In the genomic region with DNA sequence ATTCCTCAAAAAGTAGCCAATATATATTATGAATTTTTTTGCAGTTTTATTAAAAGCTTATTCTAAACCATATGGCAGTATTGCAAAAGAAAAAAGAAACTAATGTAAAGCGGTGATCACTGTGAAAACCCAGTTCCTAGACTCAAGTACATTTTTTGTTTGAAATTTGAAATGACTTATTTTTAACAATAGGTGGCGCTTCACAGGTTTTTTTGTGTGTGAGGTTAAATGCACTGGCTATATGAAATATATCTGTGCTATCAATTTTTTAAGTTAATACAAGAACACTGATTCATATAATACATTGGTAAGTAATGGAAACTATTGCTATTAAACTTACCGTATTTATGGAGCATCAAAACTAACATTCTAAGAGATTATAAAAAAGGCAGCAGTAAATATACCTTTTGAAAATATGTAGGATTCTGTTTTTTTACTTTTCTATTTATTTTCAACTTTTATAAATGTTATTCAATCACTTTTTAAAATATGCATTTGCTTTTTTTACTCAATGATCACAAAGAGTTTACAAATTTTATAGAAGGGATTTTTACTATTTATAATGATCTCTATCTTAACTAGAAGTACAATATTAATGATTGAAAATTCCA, we compare ENCODE assay signal across 8 cellular contexts. TPM values are rescaled to one million over a fixed set of nuclear protein-coding genes. Genes with fewer than 3 reads are reported as not detected.
DNase-seq lines count a peak whose midpoint lies in the region; ATAC-seq and TF ChIP-seq lines count a peak whose summit lies in the region.

No MANE protein-coding gene starts in this region.

- H3K4me2 ChIP-seq in OCI-LY7 (ENCODE audit: low read length) = no peak overlapping the region

- H3K27ac ChIP-seq in OCI-LY7 (ENCODE audit: low read depth, low read length, poor library complexity, severe bottlenecking) = no peak overlapping the region

- DNase-seq in natural killer cell (no peak), OCI-LY7 (ENCODE audit: low spot score) (peak; percentile 66), fibroblast of pulmonary artery (ENCODE audit: low read depth) (peak; percentile 56), H4 (ENCODE audit: low spot score) (no peak), T-cell (no peak), COLO829 (ENCODE audit: low spot score) (no peak)
- no peak for DNase-seq in natural killer cell treated with Interleukin-12 subunit alpha and Interleukin-12 subunit beta and Interleukin-15 and Interleukin-18, amount 100 ng/mL, for 72 hours (ENCODE audit: low spot score)

- no peaks in the 10 kb centered on the region for H4K20me1 ChIP-seq in OCI-LY7 (ENCODE audit: insufficient read depth, low read length)

- H3K27ac Mint-ChIP-seq in natural killer cell (no peak overlapping the region), T-cell (no peak overlapping the region)
- H3K27ac Mint-ChIP-seq in natural killer cell treated with Interleukin-12 subunit alpha and Interleukin-12 subunit beta and Interleukin-15 and Interleukin-18, amount 100 ng/mL, for 72 hours = no peak overlapping the region

- BruUV-seq in OCI-LY7 (replicated peaks; lab: Mats Ljungman, UMichigan) = no TSS peak

- H2AFZ ChIP-seq in OCI-LY7 (ENCODE audit: low read length) = no peak overlapping the region

- no peak overlapping the region for H3K4me3 ChIP-seq in OCI-LY7 (ENCODE audit: low read depth, low read length, poor library complexity, severe bottlenecking)
- H3K4me3 ChIP-seq in fibroblast of pulmonary artery (replicated peaks; ENCODE audit: low read depth, low read length) = no peak overlapping the region

- no peak overlapping the region for H3K4me3 Mint-ChIP-seq in natural killer cell
- H3K4me3 Mint-ChIP-seq in natural killer cell treated with Interleukin-12 subunit alpha and Interleukin-12 subunit beta and Interleukin-15 and Interleukin-18, amount 100 ng/mL, for 72 hours = no peak overlapping the region
- no peak overlapping the region for H3K4me3 Mint-ChIP-seq in T-cell

- POLR2A ChIA-PET in OCI-LY7 (lab: Charles Lee) = interaction anchor here (0.5 to 1.0 kb wide), 2 partner anchors 87 to 237 kb away, joined by 3 to 4 read pairs; no protein-coding TSS in a partner anchor
- POLR2A ChIA-PET in T-cell (lab: Charles Lee) = interaction anchor here in 1 of 2 donors (0.6 kb wide), 1 partner anchor 364 kb away, joined by 3 read pairs; no protein-coding TSS in a partner anchor

- intact Hi-C loops in natural killer cell (cut with micrococcal nuclease) (loop anchor here (1.0 to 5.0 kb wide), 2 partner anchors 268 to 871 kb away; no protein-coding TSS in a partner anchor), OCI-LY7 (cut with micrococcal nuclease; ENCODE audit: unreplicated experiment) (loop anchor here (2.0 to 10.0 kb wide), 2 partner anchors 146 to 270 kb away; no protein-coding TSS in a partner anchor)

- no peaks in the 10 kb centered on the region for H3K79me2 ChIP-seq in OCI-LY7 (ENCODE audit: insufficient read depth, low read depth, low read length)

- TF ChIP-seq CTCF in natural killer cell (IDR thresholded peaks at IDR 0.05) (peak; percentile 72), OCI-LY7 (conservative IDR thresholded peaks at IDR 0.05; ENCODE audit: low read length) (peak; percentile 96), fibroblast of pulmonary artery (IDR thresholded peaks at IDR 0.05; ENCODE audit: low read length, missing control alignments) (peak; percentile 54)

- H3K9me3 Mint-ChIP-seq in natural killer cell = no peaks in the 10 kb centered on the region
- no peaks in the 10 kb centered on the region for H3K9me3 Mint-ChIP-seq in natural killer cell treated with Interleukin-12 subunit alpha and Interleukin-12 subunit beta and Interleukin-15 and Interleukin-18, amount 100 ng/mL, for 72 hours
- H3K9me3 Mint-ChIP-seq in T-cell = no peaks in the 10 kb centered on the region

- H3K4me1 Mint-ChIP-seq in natural killer cell (no peaks in the 10 kb centered on the region), T-cell (no peaks in the 10 kb centered on the region)
- no peaks in the 10 kb centered on the region for H3K4me1 Mint-ChIP-seq in natural killer cell treated with Interleukin-12 subunit alpha and Interleukin-12 subunit beta and Interleukin-15 and Interleukin-18, amount 100 ng/mL, for 72 hours (ENCODE audit: low read depth in 2 of 2)

- H3K36me3 ChIP-seq in OCI-LY7 (ENCODE audit: insufficient read depth, low read length) = no peaks in the 10 kb centered on the region

- no peaks in the 10 kb centered on the region for H3K9me2 ChIP-seq in OCI-LY7 (ENCODE audit: insufficient read depth, low read length)

- ATAC-seq in natural killer cell (peak in 2 of 3 donors; percentile 39 to 44), T-cell (replicated peaks in 1 of 4) (no peak), HG03521 (IDR thresholded peaks at IDR 0.05; ENCODE audit: unreplicated experiment) (no peak)
- ATAC-seq in natural killer cell treated with Interleukin-12 subunit alpha and Interleukin-12 subunit beta and Interleukin-15 and Interleukin-18, amount 100 ng/mL, for 72 hours = no peak

- CTCF ChIA-PET in OCI-LY7 (lab: Charles Lee; ENCODE audit: unreplicated experiment) (no interaction called here), T-cell (lab: Charles Lee) (interaction anchor here in 1 of 2 donors (0.5 to 1.1 kb wide), 3 partner anchors 8 to 280 kb away, joined by 3 to 5 read pairs (median 3); no protein-coding TSS in a partner anchor)

- H3K36me3 Mint-ChIP-seq in natural killer cell (no peaks in the 10 kb centered on the region), T-cell (no peaks in the 10 kb centered on the region)
- H3K36me3 Mint-ChIP-seq in natural killer cell treated with Interleukin-12 subunit alpha and Interleukin-12 subunit beta and Interleukin-15 and Interleukin-18, amount 100 ng/mL, for 72 hours = no peaks in the 10 kb centered on the region

- H3K4me1 ChIP-seq in OCI-LY7 (ENCODE audit: insufficient read depth, low read length, poor library complexity, severe bottlenecking) = no peaks in the 10 kb centered on the region

- H3K27me3 Mint-ChIP-seq in natural killer cell (ENCODE audit: low read depth in 2 of 2) (peaks cover 0 to 3% of the 10 kb centered on the region in 2 donors), T-cell (peaks cover 0 to 3% of the 10 kb centered on the region in 2 donors)
- peaks cover 0 to 8% of the 10 kb centered on the region in 2 donors for H3K27me3 Mint-ChIP-seq in natural killer cell treated with Interleukin-12 subunit alpha and Interleukin-12 subunit beta and Interleukin-15 and Interleukin-18, amount 100 ng/mL, for 72 hours

- no peaks in the 10 kb centered on the region for H3K9me3 ChIP-seq in OCI-LY7 (ENCODE audit: low read length)

RNA-seq across cellular contexts. Expression of a gene that starts 5.6 kb away (rescaled TPM):
- total RNA-seq in natural killer cell = 1 to 10 TPM; 8.7 to 9.8 (median 9.5) TPM
- total RNA-seq in natural killer cell treated with Interleukin-12 subunit alpha and Interleukin-12 subunit beta and Interleukin-15 and Interleukin-18, amount 100 ng/mL, for 72 hours = 1 to 10 TPM; 1.7 to 4.2 TPM
- 0.79 and 1.5 TPM in 2 replicates for total RNA-seq in OCI-LY7 (2014; rRNA removed; shearing (Covaris generic))
- total RNA-seq in OCI-LY7 (2022) = 0.13 and 0.39 TPM in 2 replicates
- total RNA-seq in H4 (2014; rRNA removed; shearing (Covaris generic)) = 1.3 and 2.6 TPM in 2 replicates
- total RNA-seq in T-cell = 10 to 100 TPM in 2 of 5 donors, 1 to 10 TPM in 3; 3.2 to 18.6 (median 7.1) TPM

Comparison
In these comparisons a context has a peak if more than half of its experiments do, and no peak if none do; other contexts are left out.
1. ATAC-seq: peak in natural killer cell (2 of 3); none in natural killer cell treated with Interleukin-12 subunit alpha and Interleukin-12 subunit beta and Interleukin-15 and Interleukin-18, amount 100 ng/mL, for 72 hours (0 of 2), T-cell (0 of 4) and HG03521 (single experiment).
2. DNase-seq: peak in OCI-LY7 (single experiment) and fibroblast of pulmonary artery (single experiment); none in natural killer cell (single experiment), natural killer cell treated with Interleukin-12 subunit alpha and Interleukin-12 subunit beta and Interleukin-15 and Interleukin-18, amount 100 ng/mL, for 72 hours (single experiment), H4 (single experiment), T-cell (0 of 34) and COLO829 (single experiment).
3. Peak in every context shown above with its lines, with median percentiles within 50 percentile points of each other: CTCF ChIP-seq.